3 cellular contexts compared by ENCODE assay signal in genomic region chr2:237657063-237657462, GRCh38.
"Had no signal": no experiment of that assay in that cellular context is flagged by ENCODE, and none has a peak within 500 bp of the region (broad histone marks: within the 10 kb centered on the region; RNA-seq: fewer than 3 reads in every experiment).

No MANE protein-coding gene starts in this region.

- DNase-seq: GDM1, GF-D8 had no signal

- H3K4me3 ChIP-seq: GM12878 had no signal

- ATAC-seq: GM12878 had no signal
